Comparison of ENCODE assay signal across 9 cellular contexts in the genomic region with DNA sequence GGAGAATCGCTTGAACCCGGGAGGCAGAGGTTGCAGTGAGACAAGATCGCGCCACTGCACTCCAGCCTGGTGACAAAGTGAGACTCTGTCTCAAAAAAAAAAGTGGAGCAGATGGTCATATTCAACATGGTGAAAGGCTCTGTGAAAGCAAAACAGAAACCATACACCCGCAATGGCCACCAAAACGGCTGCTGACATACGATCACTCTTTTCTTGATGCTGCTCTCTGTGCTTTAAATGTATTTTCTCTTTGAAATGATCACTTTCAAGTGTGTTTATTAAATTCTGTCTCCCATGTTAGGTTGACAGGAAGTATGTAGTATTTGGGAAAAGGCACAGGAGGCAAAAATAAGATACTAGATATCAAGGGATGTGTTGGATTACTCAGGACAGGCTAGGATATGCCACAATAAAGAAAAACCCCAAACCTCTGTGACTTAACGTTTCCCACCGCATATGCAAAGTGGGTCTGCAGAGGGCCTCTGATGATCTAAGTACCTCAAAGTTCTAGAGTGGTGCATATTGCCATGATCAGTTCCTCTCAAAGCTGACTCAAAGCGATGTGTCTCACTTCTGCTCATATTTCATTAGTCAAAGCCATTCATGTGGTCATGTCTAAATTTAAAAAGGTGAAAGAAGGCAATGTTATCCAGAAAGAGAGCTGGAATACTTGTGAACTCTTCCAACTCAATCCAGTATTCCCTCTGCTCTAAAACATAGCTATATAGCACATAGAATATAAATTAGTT.
DNase-seq lines count a peak whose midpoint lies in the region; ATAC-seq and TF ChIP-seq lines count a peak whose summit lies in the region.
"Had no signal": no experiment of that assay in that cellular context is flagged by ENCODE, and none has a peak within 500 bp of the region (broad histone marks: within the 10 kb centered on the region; RNA-seq: fewer than 3 reads in every experiment).

No MANE protein-coding gene starts in this region.

- no peak overlapping the region for H2AK5ac ChIP-seq in mesendoderm (ENCODE audit: low read length)

- POLR2A ChIA-PET in activated CD4-positive, alpha-beta memory T cell treated with anti-CD3 and anti-CD28 coated beads for 36 hours (lab: Charles Lee) = interaction anchor here (0.9 kb wide), 1 partner anchor 36 kb away, joined by 3 read pairs; no protein-coding TSS in a partner anchor

- no peak overlapping the region for H3K27ac ChIP-seq in mesendoderm (ENCODE audit: low read depth, low read length)

- CTCF ChIA-PET in activated CD4-positive, alpha-beta memory T cell treated with anti-CD3 and anti-CD28 coated beads for 36 hours (lab: Charles Lee) = no interaction called here

- WGBS in mesendoderm (ENCODE audit: extremely low coverage, insufficient coverage, low lambda C conversion rate) = no CpG with 5 or more reads among the region's 10 CpGs

- no peak for DNase-seq in CD14-positive monocyte (ENCODE audit: low spot score)
- peak; percentile 73 for DNase-seq in activated CD4-positive, alpha-beta memory T cell treated with anti-CD3 and anti-CD28 coated beads for 36 hours
- DNase-seq in stimulated activated effector memory CD8-positive, alpha-beta T cell treated with anti-CD3 and anti-CD28 coated beads, Interleukin-12 subunit alpha, Interleukin-12 subunit beta, amount 100 ng/mL, for 72 hours (ENCODE audit: low spot score in 2 of 2) = peak in 1 of 2 donors; percentile 72
- no peak for DNase-seq in mesendoderm
- no peak for DNase-seq in NCI-H1092 treated with DMSO at 0.1 percent for 48 hours (lab: John Stamatoyannopoulos, UW)
- no peak for DNase-seq in ureter (ENCODE audit: low spot score)

- no peak overlapping the region for H2BK15ac ChIP-seq in mesendoderm (replicated peaks; ENCODE audit: low read depth)

- ATAC-seq in GM19351 (IDR thresholded peaks at IDR 0.05; ENCODE audit: unreplicated experiment) (peak; percentile 97), HG03342 (IDR thresholded peaks at IDR 0.05; ENCODE audit: unreplicated experiment) (peak; percentile 97)
- peak; percentile 96 for ATAC-seq in stimulated activated effector memory CD8-positive, alpha-beta T cell treated with anti-CD3 and anti-CD28 coated beads, Interleukin-12 subunit alpha, Interleukin-12 subunit beta, amount 100 ng/mL, for 72 hours

- H3K23ac ChIP-seq in mesendoderm (ENCODE audit: low read length) = no peak overlapping the region

- H2BK120ac ChIP-seq in mesendoderm (ENCODE audit: low read depth, low read length) = no peak overlapping the region

- H3K27me3 Mint-ChIP-seq in CD14-positive monocyte (ENCODE audit: low read depth in 3 of 3) = peaks cover 0 to 9% (median 1%) of the 10 kb centered on the region in 3 donors
- peaks cover 6% of the 10 kb centered on the region for H3K27me3 Mint-ChIP-seq in activated CD4-positive, alpha-beta memory T cell treated with anti-CD3 and anti-CD28 coated beads for 36 hours

- intact Hi-C loops in CD14-positive monocyte (cut with micrococcal nuclease) = no loop called here
- intact Hi-C loops in activated CD4-positive, alpha-beta memory T cell treated with anti-CD3 and anti-CD28 coated beads for 36 hours (cut with micrococcal nuclease) = loop anchor here (1.0 to 2.0 kb wide), 10 partner anchors 36 to 895 kb away; no protein-coding TSS in a partner anchor

- no peak overlapping the region for H3K4me3 ChIP-seq in mesendoderm (ENCODE audit: low read length)
- H3K4me3 ChIP-seq: skin epidermis had no signal

- no peak overlapping the region for H3K9ac ChIP-seq in mesendoderm (ENCODE audit: low read length)

- no peaks in the 10 kb centered on the region for H3K36me3 Mint-ChIP-seq in CD14-positive monocyte
- H3K36me3 Mint-ChIP-seq in activated CD4-positive, alpha-beta memory T cell treated with anti-CD3 and anti-CD28 coated beads for 36 hours = no peaks in the 10 kb centered on the region
- no peaks in the 10 kb centered on the region for H3K36me3 Mint-ChIP-seq in stimulated activated effector memory CD8-positive, alpha-beta T cell treated with anti-CD3 and anti-CD28 coated beads, Interleukin-12 subunit alpha, Interleukin-12 subunit beta, amount 100 ng/mL, for 72 hours

- no peak overlapping the region for H4K8ac ChIP-seq in mesendoderm (ENCODE audit: low read depth, low read length)

- H3K18ac ChIP-seq in mesendoderm (ENCODE audit: low read length) = no peak overlapping the region

- H3K79me2 ChIP-seq in mesendoderm (ENCODE audit: control insufficient read depth, insufficient read depth, low read length) = no peaks in the 10 kb centered on the region

- H3K56ac ChIP-seq in mesendoderm (ENCODE audit: low read length) = no peak overlapping the region

- TF ChIP-seq CTCF in CD14-positive monocyte (IDR thresholded peaks at IDR 0.05) = no peak

- no peaks in the 10 kb centered on the region for H3K27me3 ChIP-seq in mesendoderm (ENCODE audit: insufficient read depth, low read length, poor library complexity)

- H4K5ac ChIP-seq in mesendoderm (ENCODE audit: low read length) = no peak overlapping the region

- no peak overlapping the region for H3K4me2 ChIP-seq in mesendoderm (ENCODE audit: low read length)

- peaks cover 2% of the 10 kb centered on the region for H3K4me1 ChIP-seq in mesendoderm (ENCODE audit: control insufficient read depth, low read depth, low read length)

- no peak overlapping the region for H2BK5ac ChIP-seq in mesendoderm (ENCODE audit: low read length)

- no peaks in the 10 kb centered on the region for H3K36me3 ChIP-seq in mesendoderm (ENCODE audit: control insufficient read depth, insufficient read depth, low read length)

- peak overlapping the region in 5 of 7 donors; percentile 3 to 67 (median 32) for H3K27ac Mint-ChIP-seq in CD14-positive monocyte
- peak overlapping the region; percentile 66 for H3K27ac Mint-ChIP-seq in activated CD4-positive, alpha-beta memory T cell treated with anti-CD3 and anti-CD28 coated beads for 36 hours
- H3K27ac Mint-ChIP-seq in stimulated activated effector memory CD8-positive, alpha-beta T cell treated with anti-CD3 and anti-CD28 coated beads, Interleukin-12 subunit alpha, Interleukin-12 subunit beta, amount 100 ng/mL, for 72 hours = peak overlapping the region; percentile 92

- peaks cover 37% of the 10 kb centered on the region for H3K4me1 Mint-ChIP-seq in CD14-positive monocyte
- H3K4me1 Mint-ChIP-seq in activated CD4-positive, alpha-beta memory T cell treated with anti-CD3 and anti-CD28 coated beads for 36 hours (ENCODE audit: low read depth) = peaks cover 14% of the 10 kb centered on the region
- peaks cover 17% of the 10 kb centered on the region for H3K4me1 Mint-ChIP-seq in stimulated activated effector memory CD8-positive, alpha-beta T cell treated with anti-CD3 and anti-CD28 coated beads, Interleukin-12 subunit alpha, Interleukin-12 subunit beta, amount 100 ng/mL, for 72 hours

- H3K4ac ChIP-seq in mesendoderm (ENCODE audit: low read depth, low read length) = no peak overlapping the region

- H3K79me1 ChIP-seq in mesendoderm (ENCODE audit: low read length) = no peaks in the 10 kb centered on the region

- peak overlapping the region; percentile 9 to 75 for H3K4me3 Mint-ChIP-seq in CD14-positive monocyte
- peak overlapping the region; percentile 11 for H3K4me3 Mint-ChIP-seq in activated CD4-positive, alpha-beta memory T cell treated with anti-CD3 and anti-CD28 coated beads for 36 hours
- peak overlapping the region; percentile 46 for H3K4me3 Mint-ChIP-seq in stimulated activated effector memory CD8-positive, alpha-beta T cell treated with anti-CD3 and anti-CD28 coated beads, Interleukin-12 subunit alpha, Interleukin-12 subunit beta, amount 100 ng/mL, for 72 hours

- H3K9me3 Mint-ChIP-seq in CD14-positive monocyte = peaks cover 0 to 10% (median 0%) of the 10 kb centered on the region in 7 donors
- H3K9me3 Mint-ChIP-seq in activated CD4-positive, alpha-beta memory T cell treated with anti-CD3 and anti-CD28 coated beads for 36 hours = no peaks in the 10 kb centered on the region
- H3K9me3 Mint-ChIP-seq in stimulated activated effector memory CD8-positive, alpha-beta T cell treated with anti-CD3 and anti-CD28 coated beads, Interleukin-12 subunit alpha, Interleukin-12 subunit beta, amount 100 ng/mL, for 72 hours = no peaks in the 10 kb centered on the region

Comparison
In these comparisons a context has a peak if more than half of its experiments do, and no peak if none do; other contexts are left out.
1. H3K27ac Mint-ChIP-seq: peak in every context shown above with its lines; median percentile 92 in stimulated activated effector memory CD8-positive, alpha-beta T cell treated with anti-CD3 and anti-CD28 coated beads, Interleukin-12 subunit alpha, Interleukin-12 subunit beta, amount 100 ng/mL, for 72 hours; 66 in activated CD4-positive, alpha-beta memory T cell treated with anti-CD3 and anti-CD28 coated beads for 36 hours; 32 in CD14-positive monocyte.